Comparison of ENCODE assay signal across 17 cellular contexts in the genomic region with DNA sequence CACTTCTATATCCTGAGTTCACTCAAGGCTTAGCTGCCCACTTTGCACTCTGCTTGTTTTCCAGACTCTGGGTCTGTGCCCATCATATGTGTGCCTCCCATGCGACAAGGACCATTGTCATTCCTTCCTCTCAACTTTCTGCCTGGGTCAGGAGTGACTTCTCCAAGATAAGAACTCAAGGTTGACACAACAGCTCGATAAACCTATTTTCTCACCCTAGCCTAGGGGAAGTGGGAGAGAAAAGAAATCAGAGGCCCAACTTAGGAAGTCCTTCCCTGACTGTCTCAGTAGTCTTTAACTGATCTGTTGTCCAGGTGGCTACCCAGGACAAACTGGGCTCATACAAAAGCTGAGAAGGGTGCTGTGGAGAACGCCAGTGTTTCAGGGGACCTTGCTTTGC. TPM values are rescaled to one million over a fixed set of nuclear protein-coding genes. Genes with fewer than 3 reads are reported as not detected.
DNase-seq lines count a peak whose midpoint lies in the region; ATAC-seq and TF ChIP-seq lines count a peak whose summit lies in the region.
"Had no signal": no experiment of that assay in that cellular context is flagged by ENCODE, and none has a peak within 500 bp of the region (broad histone marks: within the 10 kb centered on the region; RNA-seq: fewer than 3 reads in every experiment).

No MANE protein-coding gene starts in this region.

- POLR2A ChIA-PET in activated B cell treated with CpG ODN at 0.5 μM for 24 hours (lab: Charles Lee) = interaction anchor here (0.6 kb wide), 1 partner anchor 30 kb away, joined by 3 read pairs; no protein-coding TSS in a partner anchor

- no TSS peak for BruUV-seq in Calu3 (replicated peaks; lab: Mats Ljungman, UMichigan)

- ATAC-seq in activated B cell treated with CpG ODN at 0.5 μM for 24 hours (ENCODE audit: low read depth) = no peak
- ATAC-seq in HG03432 (IDR thresholded peaks at IDR 0.05; ENCODE audit: unreplicated experiment) = no peak
- ATAC-seq: activated CD4-positive, alpha-beta T cell treated with anti-CD3 and anti-CD28 coated beads for 36 hours; left ventricle myocardium superior; stimulated activated naive CD8-positive, alpha-beta T cell treated with anti-CD3 and anti-CD28 coated beads, Interleukin-15, Interleukin-2, amounts not matched to agents 100 U/mL and 50 U/mL, for 24 hours had no signal

- H3K4me1 Mint-ChIP-seq in T-helper 1 cell treated with Interleukin-12 subunit alpha and Interleukin-12 subunit beta and Interleukin-4 antibody, amounts not matched to agents 30 μg/mL and 1 μg/mL, for 36 hours (ENCODE audit: low read depth) = peaks cover 16% of the 10 kb centered on the region
- H3K4me1 Mint-ChIP-seq in Calu3 (ENCODE audit: low read depth, unreplicated experiment) (peaks cover 14% of the 10 kb centered on the region), activated B cell treated with CpG ODN at 0.5 μM for 24 hours (peaks cover 17% of the 10 kb centered on the region), mesothelial cell of epicardium (peaks cover 32% of the 10 kb centered on the region)

- CTCF ChIA-PET in Calu3 (lab: Charles Lee) (no interaction called here), activated B cell treated with CpG ODN at 0.5 μM for 24 hours (lab: Charles Lee) (interaction anchor here (1.0 to 9.4 kb wide), 2 partner anchors 27 to 181 kb away, joined by 3 to 78 read pairs; a partner anchor contains a TSS)

- DNase-seq in T-helper 1 cell = no peak
- DNase-seq in Calu3 = no peak
- no peak for DNase-seq in activated B cell treated with CpG ODN at 0.5 μM for 24 hours
- DNase-seq in mesothelial cell of epicardium (ENCODE audit: low spot score in 2 of 2, unreplicated experiment in 2 of 2) = no peak
- no peak for DNase-seq in NCI-H1092 (lab: John Stamatoyannopoulos, UW)
- DNase-seq in stimulated activated CD4-positive, alpha-beta T cell treated with anti-CD3 and anti-CD28 coated beads, Interleukin-2, amount 100 ng/mL, for 24 hours = no peak
- DNase-seq: activated CD4-positive, alpha-beta T cell treated with anti-CD3 and anti-CD28 coated beads for 36 hours; C1 segment of cervical spinal cord; EL; foreskin melanocyte; left ventricle myocardium superior; NCI-H1048; NCI-H748 treated with DMSO at 0.1 percent for 48 hours; stimulated activated CD4-positive, alpha-beta T cell treated with anti-CD3 and anti-CD28 coated beads, Interleukin-12 subunit alpha, Interleukin-12 subunit beta, amount 100 ng/mL, for 4 hours; stimulated activated naive CD8-positive, alpha-beta T cell treated with anti-CD3 and anti-CD28 coated beads, Interleukin-15, Interleukin-2, amounts not matched to agents 100 U/mL and 50 U/mL, for 24 hours had no signal

- TF ChIP-seq CTCF in Calu3 (IDR thresholded peaks at IDR 0.05; ENCODE audit: unreplicated experiment) (no peak), activated B cell treated with CpG ODN at 0.5 μM for 24 hours (IDR thresholded peaks at IDR 0.05) (no peak), mesothelial cell of epicardium (IDR thresholded peaks at IDR 0.05; ENCODE audit: unreplicated experiment) (no peak)

- peaks cover 18% of the 10 kb centered on the region for H3K27me3 Mint-ChIP-seq in T-helper 1 cell treated with Interleukin-12 subunit alpha and Interleukin-12 subunit beta and Interleukin-4 antibody, amounts not matched to agents 30 μg/mL and 1 μg/mL, for 36 hours (ENCODE audit: low read depth)
- peaks cover 21% of the 10 kb centered on the region for H3K27me3 Mint-ChIP-seq in Calu3 (ENCODE audit: unreplicated experiment)
- H3K27me3 Mint-ChIP-seq in activated B cell treated with CpG ODN at 0.5 μM for 24 hours = peaks cover 2% of the 10 kb centered on the region
- H3K27me3 Mint-ChIP-seq in mesothelial cell of epicardium (ENCODE audit: low read depth) = no peaks in the 10 kb centered on the region

- H3K27ac Mint-ChIP-seq in T-helper 1 cell treated with Interleukin-12 subunit alpha and Interleukin-12 subunit beta and Interleukin-4 antibody, amounts not matched to agents 30 μg/mL and 1 μg/mL, for 36 hours = no peak overlapping the region
- no peak overlapping the region for H3K27ac Mint-ChIP-seq in Calu3 (ENCODE audit: unreplicated experiment)
- H3K27ac Mint-ChIP-seq in activated B cell treated with CpG ODN at 0.5 μM for 24 hours = no peak overlapping the region
- peak overlapping the region; percentile 25 for H3K27ac Mint-ChIP-seq in mesothelial cell of epicardium
- H3K27ac Mint-ChIP-seq: activated CD4-positive, alpha-beta T cell treated with anti-CD3 and anti-CD28 coated beads for 36 hours had no signal

- no peaks in the 10 kb centered on the region for H3K9me3 Mint-ChIP-seq in T-helper 1 cell treated with Interleukin-12 subunit alpha and Interleukin-12 subunit beta and Interleukin-4 antibody, amounts not matched to agents 30 μg/mL and 1 μg/mL, for 36 hours
- H3K9me3 Mint-ChIP-seq in Calu3 (ENCODE audit: low read depth, unreplicated experiment) (no peaks in the 10 kb centered on the region), activated B cell treated with CpG ODN at 0.5 μM for 24 hours (no peaks in the 10 kb centered on the region), mesothelial cell of epicardium (no peaks in the 10 kb centered on the region)

- peak overlapping the region; percentile 80 for H3K4me3 Mint-ChIP-seq in T-helper 1 cell treated with Interleukin-12 subunit alpha and Interleukin-12 subunit beta and Interleukin-4 antibody, amounts not matched to agents 30 μg/mL and 1 μg/mL, for 36 hours
- H3K4me3 Mint-ChIP-seq in Calu3 (ENCODE audit: low read depth, unreplicated experiment) (peak overlapping the region; percentile 75), activated B cell treated with CpG ODN at 0.5 μM for 24 hours (peak overlapping the region; percentile 71), mesothelial cell of epicardium (peak overlapping the region; percentile 61)

- intact Hi-C loops in Calu3 (cut with micrococcal nuclease; ENCODE audit: unreplicated experiment) = loop anchor here (5.0 kb wide), 1 partner anchor 50 kb away; no protein-coding TSS in a partner anchor
- intact Hi-C loops in activated B cell treated with CpG ODN at 0.5 μM for 24 hours (cut with micrococcal nuclease) = no loop called here

- peaks cover 17% of the 10 kb centered on the region for H3K36me3 Mint-ChIP-seq in T-helper 1 cell treated with Interleukin-12 subunit alpha and Interleukin-12 subunit beta and Interleukin-4 antibody, amounts not matched to agents 30 μg/mL and 1 μg/mL, for 36 hours (ENCODE audit: low read depth)
- H3K36me3 Mint-ChIP-seq in Calu3 (ENCODE audit: insufficient read depth, unreplicated experiment) (peaks cover 33% of the 10 kb centered on the region), activated B cell treated with CpG ODN at 0.5 μM for 24 hours (ENCODE audit: low read depth) (peaks cover 22% of the 10 kb centered on the region), mesothelial cell of epicardium (peaks cover 6% of the 10 kb centered on the region)

RNA-seq across cellular contexts. Expression of a gene that starts 1.7 kb away (rescaled TPM):
- 66.2 and 69.4 TPM in 2 replicates for total RNA-seq in Calu3 (2022)
- total RNA-seq in activated B cell treated with CpG ODN at 0.5 μM for 24 hours = 31.2 and 38.6 TPM in 2 replicates
- 39.5 to 47.1 TPM (median 46.1 TPM) in 3 replicates for total RNA-seq in mesothelial cell of epicardium
